ENCODE assay signal across 9 cellular contexts in the genomic region with DNA sequence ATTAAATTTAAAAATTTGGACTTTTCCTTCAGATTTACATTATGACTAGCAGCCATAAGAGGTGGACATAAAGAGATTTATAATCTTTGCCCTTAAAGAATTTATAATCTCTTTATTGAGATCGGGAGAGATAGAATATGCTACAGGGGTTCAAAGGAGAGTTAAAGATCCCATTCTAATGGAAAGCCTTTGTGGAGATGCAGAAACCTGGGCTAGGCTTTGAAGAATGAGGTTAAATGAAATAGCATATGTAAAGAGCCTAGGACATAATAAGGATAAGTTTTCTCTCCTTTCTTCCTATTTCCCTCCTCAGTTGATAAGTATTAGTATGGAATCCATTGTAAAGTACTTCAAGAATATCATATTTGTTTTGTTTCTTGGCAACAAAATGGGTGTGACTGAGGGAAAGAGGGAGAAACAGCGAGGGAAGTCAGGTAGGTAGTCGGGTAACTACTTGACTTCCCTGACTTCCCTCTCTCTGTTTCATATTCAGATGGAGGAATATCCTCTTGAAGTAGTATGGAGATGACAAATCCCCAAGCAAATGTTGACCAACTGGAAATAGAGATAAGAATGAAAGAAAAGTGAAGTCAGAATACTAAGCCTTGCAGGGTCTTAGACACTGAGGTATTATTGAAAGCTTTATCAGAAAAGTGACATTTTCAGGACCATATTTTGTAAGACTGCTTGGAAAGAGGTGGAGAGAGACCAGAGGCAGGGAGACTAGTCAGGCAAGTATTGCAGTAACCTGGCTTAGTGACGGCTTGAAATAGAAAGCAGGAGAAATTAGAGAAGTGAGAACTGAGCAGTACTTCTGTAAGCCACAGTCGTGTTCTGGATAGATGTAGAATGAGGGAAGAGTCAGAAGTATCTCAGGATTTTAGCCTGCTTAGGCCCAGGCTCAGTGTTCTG.
A peak's percentile ranks its signal among the peaks of the same experiment; 100 is the strongest.
DNase-seq lines count a peak whose midpoint lies in the region; ATAC-seq and TF ChIP-seq lines count a peak whose summit lies in the region.
"Had no signal": no experiment of that assay in that cellular context is flagged by ENCODE, and none has a peak within 500 bp of the region (broad histone marks: within the 10 kb centered on the region; RNA-seq: fewer than 3 reads in every experiment).

No MANE protein-coding gene starts in this region.

- 37 to 53% methylated on average over 4 to 5 of the region's 5 CpGs for WGBS in gastroesophageal sphincter (ENCODE audit: low coverage in 1 of 2), 2 donors

- H3K4me3 ChIP-seq in GM12865 (ENCODE audit: low read depth, low read length) (no peak overlapping the region; the same call in 1 of the 2 replicates), gastroesophageal sphincter (no peak overlapping the region), tibial artery (no peak overlapping the region)

- no peak for TF ChIP-seq EP300 in gastroesophageal sphincter (IDR thresholded peaks at IDR 0.05)

- in situ Hi-C loops in KBM-7 (cut with MboI; ENCODE audit: low pct_unique_long_range_greater_than_20kb, low sequenced_read_pairs), result no loop called here

- DNase-seq in GM12865 (ENCODE audit: low read depth), result peak; percentile 75
- DNase-seq in KBM-7, result peak; percentile 37
- no peak for DNase-seq in tibial artery
- no peak for DNase-seq in foreskin melanocyte
- DNase-seq in iPS-NIHi7 (ENCODE audit: extremely low spot score), result no peak
- no peak for DNase-seq in central memory CD4-positive, alpha-beta T cell

- ATAC-seq in GM21737 (IDR thresholded peaks at IDR 0.05; ENCODE audit: unreplicated experiment), result peak; percentile 95
- peak; percentile 16 for ATAC-seq in gastroesophageal sphincter

- intact Hi-C loops in tibial artery (cut with DNase I; ENCODE audit: low total_unique reads), result no loop called here

- no peak for TF ChIP-seq CTCF in GM12865 (IDR thresholded peaks at IDR 0.05; ENCODE audit: insufficient read depth, low read depth, low read length, missing control alignments)
- TF ChIP-seq CTCF in gastroesophageal sphincter (IDR thresholded peaks at IDR 0.05), result no peak
- no peak for TF ChIP-seq CTCF in tibial artery (IDR thresholded peaks at IDR 0.05)

- no peak for TF ChIP-seq POLR2A in gastroesophageal sphincter (IDR thresholded peaks at IDR 0.05)

- H3K9me3 ChIP-seq in gastroesophageal sphincter, result no peaks in the 10 kb centered on the region
- H3K9me3 ChIP-seq in tibial artery, result no peaks in the 10 kb centered on the region

- H3K36me3 ChIP-seq in gastroesophageal sphincter (no peaks in the 10 kb centered on the region), tibial artery (no peaks in the 10 kb centered on the region)

- H3K4me1 ChIP-seq in gastroesophageal sphincter, result peaks cover 12 to 94% (median 27%) of the 10 kb centered on the region in 3 donors
- peaks cover 0 to 100% (median 64%) of the 10 kb centered on the region in 4 donors for H3K4me1 ChIP-seq in tibial artery
- H3K4me1 ChIP-seq: parathyroid adenoma had no signal

- no peaks in the 10 kb centered on the region for H3K27me3 ChIP-seq in gastroesophageal sphincter
- no peaks in the 10 kb centered on the region for H3K27me3 ChIP-seq in tibial artery

- H3K27ac ChIP-seq in gastroesophageal sphincter (peak overlapping the region in 2 of 4 donors; percentile 12), tibial artery (peak overlapping the region; percentile 45 to 75)
- H3K27ac ChIP-seq: parathyroid adenoma had no signal

Comparison
In these comparisons a context has a peak if more than half of its experiments do, and no peak if none do; other contexts are left out.
1. DNase-seq: peak in GM12865 (single experiment) and KBM-7 (single experiment); none in tibial artery (0 of 2), foreskin melanocyte (single experiment), iPS-NIHi7 (single experiment) and central memory CD4-positive, alpha-beta T cell (single experiment).